Comparison of ENCODE assay signal across 13 cellular contexts in the genomic region with DNA sequence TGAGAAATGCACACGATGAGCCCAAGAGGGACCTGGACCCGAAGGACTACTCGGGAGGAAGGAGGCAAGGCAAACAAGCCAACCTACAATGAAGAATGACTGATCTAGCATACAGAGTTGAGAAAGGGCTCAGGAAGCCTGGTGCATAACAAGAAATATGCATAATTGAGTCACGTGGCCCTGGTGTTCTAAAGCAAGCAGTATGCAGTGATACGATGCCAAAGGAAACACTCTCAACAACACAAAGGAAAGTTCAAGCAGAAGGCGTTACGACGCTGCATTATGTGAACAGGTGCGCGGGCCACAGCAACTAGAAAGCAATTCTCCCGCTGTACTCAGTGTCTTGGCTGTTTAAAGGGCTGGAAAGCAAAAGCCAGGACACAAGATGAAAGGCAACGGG.
DNase-seq lines count a peak whose midpoint lies in the region; ATAC-seq and TF ChIP-seq lines count a peak whose summit lies in the region.
"Had no signal": no experiment of that assay in that cellular context is flagged by ENCODE, and none has a peak within 500 bp of the region (broad histone marks: within the 10 kb centered on the region; RNA-seq: fewer than 3 reads in every experiment).

No MANE protein-coding gene starts in this region.

- peak; percentile 14 for DNase-seq in activated naive CD4-positive, alpha-beta T cell treated with anti-CD3 and anti-CD28 coated beads for 36 hours
- no peak for DNase-seq in activated naive CD4-positive, alpha-beta T cell (lab: John Stamatoyannopoulos, UW)
- peak; percentile 85 to 87 for DNase-seq in SHP77 (lab: John Stamatoyannopoulos, UW)
- peak; percentile 24 for DNase-seq in fibroblast of the conjunctiva (ENCODE audit: low read depth)
- DNase-seq in upper lobe of right lung, result no peak
- DNase-seq in GM13977 (ENCODE audit: low spot score), result no peak

- H3K4me1 Mint-ChIP-seq in activated naive CD4-positive, alpha-beta T cell treated with anti-CD3 and anti-CD28 coated beads for 36 hours (ENCODE audit: low read depth), result peaks cover 8% of the 10 kb centered on the region

- no peak overlapping the region for H3K27ac Mint-ChIP-seq in activated naive CD4-positive, alpha-beta T cell treated with anti-CD3 and anti-CD28 coated beads for 36 hours
- H3K27ac Mint-ChIP-seq: activated naive CD4-positive, alpha-beta T cell treated with anti-CD3 and anti-CD28 coated beads, Interleukin-2, amount 50 U/mL, for 72 hours had no signal

- no peaks in the 10 kb centered on the region for H3K9me3 ChIP-seq in upper lobe of right lung
- H3K9me3 ChIP-seq: A549 had no signal

- H3K4me1 ChIP-seq in upper lobe of right lung, result peaks cover 5% of the 10 kb centered on the region

- intact Hi-C loops in activated naive CD4-positive, alpha-beta T cell treated with anti-CD3 and anti-CD28 coated beads for 36 hours (cut with micrococcal nuclease), result no loop called here
- intact Hi-C loops in upper lobe of right lung (cut with DNase I), result no loop called here

- H3K27me3 ChIP-seq in upper lobe of right lung, result no peaks in the 10 kb centered on the region

- no peaks in the 10 kb centered on the region for H3K9me3 Mint-ChIP-seq in activated naive CD4-positive, alpha-beta T cell treated with anti-CD3 and anti-CD28 coated beads for 36 hours
- H3K9me3 Mint-ChIP-seq: activated naive CD4-positive, alpha-beta T cell treated with anti-CD3 and anti-CD28 coated beads, Interleukin-2, amount 50 U/mL, for 72 hours had no signal

- TF ChIP-seq CTCF in upper lobe of right lung (IDR thresholded peaks at IDR 0.05) (no peak), GM13977 (IDR thresholded peaks at IDR 0.05; ENCODE audit: extremely low read depth, insufficient read depth, missing control alignments) (no peak)

- ATAC-seq in upper lobe of right lung (peak; percentile 93), HG03196 (IDR thresholded peaks at IDR 0.05; ENCODE audit: unreplicated experiment) (no peak), GM19023 (IDR thresholded peaks at IDR 0.05; ENCODE audit: unreplicated experiment) (no peak)
- ATAC-seq: A549, left lobe of liver, Panc1, sciatic nerve had no signal

- no peak overlapping the region for H3K4me3 Mint-ChIP-seq in activated naive CD4-positive, alpha-beta T cell treated with anti-CD3 and anti-CD28 coated beads for 36 hours

- H3K36me3 ChIP-seq in upper lobe of right lung, result no peaks in the 10 kb centered on the region

- H3K27ac ChIP-seq in upper lobe of right lung, result no peak overlapping the region

- H3K36me3 Mint-ChIP-seq in activated naive CD4-positive, alpha-beta T cell treated with anti-CD3 and anti-CD28 coated beads for 36 hours (ENCODE audit: low read depth), result no peaks in the 10 kb centered on the region
- H3K36me3 Mint-ChIP-seq: activated naive CD4-positive, alpha-beta T cell treated with anti-CD3 and anti-CD28 coated beads, Interleukin-2, amount 50 U/mL, for 72 hours had no signal

- H3K4me3 ChIP-seq in upper lobe of right lung, result no peak overlapping the region
- H3K4me3 ChIP-seq: A549 had no signal

- CTCF ChIA-PET in activated naive CD4-positive, alpha-beta T cell treated with anti-CD3 and anti-CD28 coated beads for 36 hours (lab: Charles Lee), result no interaction called here

- in situ Hi-C loops in GM13977 (cut with MboI; ENCODE audit: low pct_unique_long_range_greater_than_20kb, low sequenced_read_pairs, unreplicated experiment), result no loop called here

- H3K27me3 Mint-ChIP-seq in activated naive CD4-positive, alpha-beta T cell treated with anti-CD3 and anti-CD28 coated beads for 36 hours (ENCODE audit: low read depth), result no peaks in the 10 kb centered on the region

Comparison
In these comparisons a context has a peak if more than half of its experiments do, and no peak if none do; other contexts are left out.
1. DNase-seq: peak in activated naive CD4-positive, alpha-beta T cell treated with anti-CD3 and anti-CD28 coated beads for 36 hours (single experiment), SHP77 (2 of 2) and fibroblast of the conjunctiva (single experiment); none in activated naive CD4-positive, alpha-beta T cell (0 of 4), upper lobe of right lung (single experiment) and GM13977 (single experiment).